ENCODE assay signal across 8 cellular contexts in the genomic region with DNA sequence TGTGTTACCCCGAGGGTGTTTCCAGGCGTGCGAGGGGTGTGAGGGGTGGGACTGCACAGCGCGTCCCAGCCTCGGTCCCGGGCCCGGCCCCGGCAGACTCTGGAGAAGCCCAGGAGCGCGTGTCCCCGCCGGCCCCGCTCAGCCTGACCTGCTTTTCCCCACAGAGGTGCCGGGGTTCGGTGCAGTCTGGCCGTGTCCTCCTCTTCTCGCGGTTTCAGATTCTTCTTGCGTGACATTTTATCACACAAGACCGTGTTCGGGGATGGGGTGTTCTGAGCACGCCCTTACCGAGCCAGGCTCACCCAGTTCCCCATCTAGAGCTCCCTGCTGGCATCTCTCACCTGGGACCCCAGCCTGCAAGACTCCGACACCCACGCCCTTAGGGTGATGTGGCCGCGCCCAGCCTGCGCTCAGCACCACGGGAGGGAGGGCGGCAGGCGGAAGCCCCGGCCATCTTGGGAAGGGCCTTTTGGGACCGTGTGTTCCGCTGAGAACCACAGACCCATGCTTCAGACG.
DNase-seq lines count a peak whose midpoint lies in the region; ATAC-seq and TF ChIP-seq lines count a peak whose summit lies in the region.
"Had no signal": no experiment of that assay in that cellular context is flagged by ENCODE, and none has a peak within 500 bp of the region (broad histone marks: within the 10 kb centered on the region; RNA-seq: fewer than 3 reads in every experiment).

No MANE protein-coding gene starts in this region.

- peak overlapping the region; percentile 58 for H3K4me3 Mint-ChIP-seq in chondrocyte (ENCODE audit: unreplicated experiment)

- no peaks in the 10 kb centered on the region for H3K79me1 ChIP-seq in neuronal stem cell (ENCODE audit: low read depth, low read length)

- ATAC-seq in left colon (no peak), HG02610 (IDR thresholded peaks at IDR 0.05; ENCODE audit: unreplicated experiment) (no peak)

- WGBS in neuronal stem cell (ENCODE audit: extremely low coverage in 2 of 2, insufficient read length in 2 of 2, insufficient replicate concordance in 1 of 2), 2 donors = no CpG with 5 or more reads among the region's 36 CpGs
- WGBS in transverse colon (ENCODE audit: low coverage in 1 of 2), 2 donors = 78% methylated on average over 21 of the region's 36 CpGs; no CpG with 5 or more reads in 1 of the 2 donors

- no peaks in the 10 kb centered on the region for H3K36me3 Mint-ChIP-seq in chondrocyte (ENCODE audit: low read depth)

- H3K4me3 ChIP-seq in WI38 (ENCODE audit: low read depth, low read length) (peak overlapping the region; percentile 40), neuronal stem cell (ENCODE audit: low read length in 2 of 2) (no peak overlapping the region), transverse colon (peak overlapping the region in 3 of 4 donors; percentile 14 to 40 (median 23))

- peak overlapping the region; percentile 55 for H3K18ac ChIP-seq in neuronal stem cell (ENCODE audit: low read length)

- peaks cover 13% of the 10 kb centered on the region for H3K4me1 Mint-ChIP-seq in chondrocyte (ENCODE audit: low read depth)

- no peak overlapping the region for H2BK12ac ChIP-seq in neuronal stem cell (ENCODE audit: low read length)

- H3K27ac ChIP-seq in neuronal stem cell (replicated peaks; ENCODE audit: low read length) (no peak overlapping the region), transverse colon (no peak overlapping the region)
- H3K27ac ChIP-seq: VCaP had no signal

- peaks cover 0 to 1% of the 10 kb centered on the region in 2 donors for H3K9me3 ChIP-seq in neuronal stem cell (replicated peaks in 1 of 2; ENCODE audit: control insufficient read depth in 2 of 2, insufficient read depth in 1 of 2, low read depth in 1 of 2, low read length in 2 of 2)
- no peaks in the 10 kb centered on the region for H3K9me3 ChIP-seq in transverse colon

- TF ChIP-seq EP300 in transverse colon (IDR thresholded peaks at IDR 0.05; ENCODE audit: low read depth) = no peak

- H4K91ac ChIP-seq in neuronal stem cell (ENCODE audit: low read depth, low read length, poor library complexity) = no peak overlapping the region

- TF ChIP-seq CTCF in WI38 (IDR thresholded peaks at IDR 0.05; ENCODE audit: low read depth, low read length) = no peak
- TF ChIP-seq CTCF in chondrocyte (IDR thresholded peaks at IDR 0.05) = no peak
- TF ChIP-seq CTCF in transverse colon (IDR thresholded peaks at IDR 0.05) = no peak

- no peak overlapping the region for H3K4ac ChIP-seq in neuronal stem cell (ENCODE audit: low read length)

- intact Hi-C loops in transverse colon (cut with DNase I; ENCODE audit: low total_unique reads) (no loop called here), left colon (cut with DNase I, micrococcal nuclease) (no loop called here)

- peak overlapping the region; percentile 22 for H2AK5ac ChIP-seq in neuronal stem cell (ENCODE audit: low read depth, low read length)

- H3K23ac ChIP-seq in neuronal stem cell (ENCODE audit: low read depth, low read length, poor library complexity) = peak overlapping the region; percentile 18

- H3K27me3 ChIP-seq in neuronal stem cell (ENCODE audit: control insufficient read depth in 3 of 3, insufficient read depth in 3 of 3, low read depth in 1 of 3, low read length in 3 of 3) = no peaks in the 10 kb centered on the region
- H3K27me3 ChIP-seq in transverse colon = peaks cover 7% of the 10 kb centered on the region

- peaks cover 14% of the 10 kb centered on the region for H3K27me3 Mint-ChIP-seq in chondrocyte (ENCODE audit: low read depth)

- no peak overlapping the region for H2BK120ac ChIP-seq in neuronal stem cell (ENCODE audit: low read depth, low read length)

- H2BK5ac ChIP-seq in neuronal stem cell (ENCODE audit: low read length) = no peak overlapping the region

- no peak overlapping the region for H2AFZ ChIP-seq in neuronal stem cell (ENCODE audit: low read length)

- H3K9ac ChIP-seq in neuronal stem cell (ENCODE audit: low read depth, low read length, poor library complexity) = no peak overlapping the region

- H3K27ac Mint-ChIP-seq in chondrocyte (ENCODE audit: unreplicated experiment) = no peak overlapping the region

- no peak overlapping the region for H3K4me2 ChIP-seq in neuronal stem cell (ENCODE audit: insufficient read depth, low read length, poor library complexity, severe bottlenecking)

- DNase-seq in chondrocyte (ENCODE audit: low spot score) (no peak), neuronal stem cell (ENCODE audit: low spot score) (no peak), transverse colon (no peak), left colon (no peak), dermis blood vessel endothelial cell (no peak)

- no peak overlapping the region for H2BK15ac ChIP-seq in neuronal stem cell (ENCODE audit: low read length)

- no peak for TF ChIP-seq POLR2A in transverse colon (IDR thresholded peaks at IDR 0.05)

- H3K36me3 ChIP-seq in neuronal stem cell (replicated peaks in 1 of 2; ENCODE audit: control insufficient read depth in 2 of 2, insufficient read depth in 2 of 2, low read length in 2 of 2) (no peaks in the 10 kb centered on the region), transverse colon (no peaks in the 10 kb centered on the region)

- peak overlapping the region; percentile 41 for H3K14ac ChIP-seq in neuronal stem cell (ENCODE audit: low read length)

- H4K8ac ChIP-seq in neuronal stem cell (ENCODE audit: low read depth, low read length) = no peak overlapping the region

- in situ Hi-C loops in transverse colon (cut with MboI; ENCODE audit: low pct_ligation_motif_present in 1 of 4, low pct_unique_long_range_greater_than_20kb in 1 of 4, low sequenced_read_pairs in 3 of 4) = no loop called here

- H3K9me3 Mint-ChIP-seq in chondrocyte (ENCODE audit: low read depth) = no peaks in the 10 kb centered on the region

- no peaks in the 10 kb centered on the region for H3K4me1 ChIP-seq in neuronal stem cell (ENCODE audit: control insufficient read depth in 2 of 2, insufficient read depth in 1 of 2, low read depth in 1 of 2, low read length in 2 of 2)
- no peaks in the 10 kb centered on the region for H3K4me1 ChIP-seq in transverse colon

Comparison
In these comparisons a context has a peak if more than half of its experiments do, and no peak if none do; other contexts are left out.
1. H3K4me3 ChIP-seq: peak in WI38 (single experiment) and transverse colon (3 of 4); none in neuronal stem cell (0 of 2).